25 cellular contexts compared by ENCODE assay signal in the genomic region with DNA sequence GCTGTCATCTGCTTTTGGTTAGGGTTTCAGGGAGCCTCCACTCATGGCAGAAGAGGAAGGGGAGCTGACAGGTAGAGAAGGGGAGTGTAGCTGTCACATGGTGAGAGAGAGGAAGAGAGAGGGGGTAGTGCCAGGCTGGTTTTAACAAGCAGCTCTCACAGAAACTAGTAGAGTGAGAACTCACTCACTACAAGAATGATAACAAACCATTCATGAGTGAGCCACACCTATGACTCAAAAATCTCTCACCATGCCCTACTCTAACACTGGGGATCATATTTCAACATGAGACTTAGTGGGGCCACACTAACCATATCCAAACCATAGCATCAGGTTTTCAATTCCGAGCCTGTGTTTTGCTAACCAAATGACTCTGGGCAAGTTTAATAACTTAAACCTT.
DNase-seq lines count a peak whose midpoint lies in the region; ATAC-seq and TF ChIP-seq lines count a peak whose summit lies in the region.
"Had no signal": no experiment of that assay in that cellular context is flagged by ENCODE, and none has a peak within 500 bp of the region (broad histone marks: within the 10 kb centered on the region; RNA-seq: fewer than 3 reads in every experiment).

No MANE protein-coding gene starts in this region.

- ATAC-seq in GM19463 (IDR thresholded peaks at IDR 0.05; ENCODE audit: unreplicated experiment) (peak; percentile 46), GM19452 (IDR thresholded peaks at IDR 0.05; ENCODE audit: unreplicated experiment) (no peak)
- ATAC-seq: effector memory CD8-positive, alpha-beta T cell; mucosa of descending colon; right cardiac atrium had no signal

- DNase-seq in LHCN-M2 (ENCODE audit: low read depth) (peak; percentile 54), mammary epithelial cell (peak; percentile 90), neural progenitor cell (ENCODE audit: low spot score) (no peak), NCI-H82 treated with DMSO at 0.1 percent for 48 hours (lab: John Stamatoyannopoulos, UW; ENCODE audit: unreplicated experiment) (no peak)
- no peak for DNase-seq in activated CD8-positive, alpha-beta memory T cell treated with anti-CD3 and anti-CD28 coated beads, Interleukin-2, amount 50 U/mL, for 4 hours
- DNase-seq: activated CD4-positive, alpha-beta T cell treated with anti-CD3 and anti-CD28 coated beads for 1 hour; activated CD8-positive, alpha-beta memory T cell treated with anti-CD3 and anti-CD28 coated beads for 24 hours; activated T-cell treated with anti-CD3 and anti-CD28 coated beads, Interleukin-2, amount 50 U/mL, for 24 hours; CD4-positive, CD25-positive, alpha-beta regulatory T cell; colonic mucosa; effector memory CD8-positive, alpha-beta T cell; islet precursor cell; mucosa of descending colon; NCI-H1105; NCI-H1930; NCI-H226; NCI-H748 treated with DMSO at 0.1 percent for 48 hours; nephron progenitor cell; OCI-M1; right cardiac atrium; stomach had no signal

- H3K36me3 Mint-ChIP-seq in neural progenitor cell: no peaks in the 10 kb centered on the region
- H3K36me3 Mint-ChIP-seq: CD4-positive, CD25-positive, alpha-beta regulatory T cell had no signal

- H2AFZ ChIP-seq in mammary epithelial cell (ENCODE audit: low read depth, low read length) (peak overlapping the region; percentile 72), neural progenitor cell (replicated peaks) (peak overlapping the region; percentile 3)
- H2AFZ ChIP-seq: parathyroid adenoma had no signal

- WGBS in mammary epithelial cell (ENCODE audit: low coverage, missing lambda C conversion rate): 93% methylated on average over 1 of the region's 1 CpG

- intact Hi-C loops in mammary epithelial cell (cut with micrococcal nuclease): no loop called here

- no peaks in the 10 kb centered on the region for H3K9me3 Mint-ChIP-seq in neural progenitor cell
- H3K9me3 Mint-ChIP-seq: nephron progenitor cell had no signal

- H3K4me1 ChIP-seq in mammary epithelial cell (ENCODE audit: insufficient read depth, low read length): peaks cover 11% of the 10 kb centered on the region
- H3K4me1 ChIP-seq in neural progenitor cell: no peaks in the 10 kb centered on the region
- H3K4me1 ChIP-seq: colonic mucosa, parathyroid adenoma, stomach had no signal

- H3K4me2 ChIP-seq in mammary epithelial cell (ENCODE audit: insufficient read depth, low read depth, low read length): no peak overlapping the region
- H3K4me2 ChIP-seq in neural progenitor cell: no peak overlapping the region

- H3K27me3 Mint-ChIP-seq in neural progenitor cell (ENCODE audit: insufficient read depth, low read depth): no peaks in the 10 kb centered on the region
- H3K27me3 Mint-ChIP-seq: activated T-cell treated with anti-CD3 and anti-CD28 coated beads, Interleukin-2, amount 50 U/mL, for 24 hours; CD4-positive, CD25-positive, alpha-beta regulatory T cell; effector memory CD8-positive, alpha-beta T cell had no signal

- no peaks in the 10 kb centered on the region for H3K4me1 Mint-ChIP-seq in neural progenitor cell
- H3K4me1 Mint-ChIP-seq: CD4-positive, CD25-positive, alpha-beta regulatory T cell; nephron progenitor cell had no signal

- H3K9me3 ChIP-seq in mammary epithelial cell (replicated peaks; ENCODE audit: insufficient read depth, low read length): no peaks in the 10 kb centered on the region
- H3K9me3 ChIP-seq in neural progenitor cell (ENCODE audit: low read depth): no peaks in the 10 kb centered on the region
- H3K9me3 ChIP-seq: colonic mucosa, mucosa of descending colon, stomach, tibial nerve had no signal

- H4K20me1 ChIP-seq in mammary epithelial cell (ENCODE audit: insufficient read depth, low read length) (no peaks in the 10 kb centered on the region), neural progenitor cell (ENCODE audit: low read depth) (no peaks in the 10 kb centered on the region)

- H3K4me3 Mint-ChIP-seq in neural progenitor cell: no peak overlapping the region
- H3K4me3 Mint-ChIP-seq: activated T-cell treated with anti-CD3 and anti-CD28 coated beads, Interleukin-2, amount 50 U/mL, for 24 hours; CD4-positive, CD25-positive, alpha-beta regulatory T cell; effector memory CD8-positive, alpha-beta T cell; nephron progenitor cell had no signal

- in situ Hi-C loops in mammary epithelial cell (cut with MboI; ENCODE audit: low sequenced_read_pairs in 2 of 2): no loop called here

- H3K27ac Mint-ChIP-seq in neural progenitor cell: no peak overlapping the region
- H3K27ac Mint-ChIP-seq: activated T-cell treated with anti-CD3 and anti-CD28 coated beads, Interleukin-2, amount 50 U/mL, for 24 hours; CD4-positive, CD25-positive, alpha-beta regulatory T cell; effector memory CD8-positive, alpha-beta T cell; nephron progenitor cell had no signal

- H3F3A ChIP-seq in neural progenitor cell (ENCODE audit: low read depth): no peaks in the 10 kb centered on the region

- BruUV-seq in mammary epithelial cell (replicated peaks; lab: Mats Ljungman, UMichigan): no TSS peak

- CTCF ChIA-PET in mammary epithelial cell (lab: Charles Lee; ENCODE audit: low non-redundant PET): no interaction called here

- dilution Hi-C loops in mammary epithelial cell (cut with HindIII; ENCODE audit: low sequenced_read_pairs): no loop called here

- peak overlapping the region; percentile 36 for H3K27ac ChIP-seq in mammary epithelial cell (ENCODE audit: insufficient read depth, low read depth, low read length)
- H3K27ac ChIP-seq in neural progenitor cell: no peak overlapping the region
- H3K27ac ChIP-seq: colonic mucosa, parathyroid adenoma, stomach, tibial nerve had no signal

- TF ChIP-seq CTCF in mammary epithelial cell (conservative IDR thresholded peaks at IDR 0.05 in 1 of 2, IDR thresholded peaks at IDR 0.05 in 1 of 2; ENCODE audit: extremely low read depth in 1 of 2, insufficient read depth in 1 of 2, low read depth in 1 of 2, low read length in 2 of 2): no peak
- no peak for TF ChIP-seq CTCF in neural progenitor cell (IDR thresholded peaks at IDR 0.05)

- H3K4me3 ChIP-seq in mammary epithelial cell (replicated peaks in 1 of 3; ENCODE audit: insufficient read depth in 1 of 3, low read depth in 2 of 3, low read length in 3 of 3): no peak overlapping the region
- H3K4me3 ChIP-seq in neural progenitor cell: no peak overlapping the region
- H3K4me3 ChIP-seq: colonic mucosa, mucosa of descending colon, stomach, tibial nerve had no signal

- H3K27me3 ChIP-seq in mammary epithelial cell (ENCODE audit: insufficient read depth, low read length) (no peaks in the 10 kb centered on the region), neural progenitor cell (no peaks in the 10 kb centered on the region)
- H3K27me3 ChIP-seq: colonic mucosa, stomach, tibial nerve had no signal

- H3K79me2 ChIP-seq in mammary epithelial cell (ENCODE audit: insufficient read depth, low read length) (no peaks in the 10 kb centered on the region), neural progenitor cell (ENCODE audit: low read depth) (no peaks in the 10 kb centered on the region)
- H3K79me2 ChIP-seq: parathyroid adenoma had no signal

- no peak overlapping the region for H3K9ac ChIP-seq in mammary epithelial cell (ENCODE audit: insufficient read depth, low read length)
- no peak overlapping the region for H3K9ac ChIP-seq in neural progenitor cell
- H3K9ac ChIP-seq: parathyroid adenoma had no signal

- H3K36me3 ChIP-seq in mammary epithelial cell (ENCODE audit: insufficient read depth, low read length): no peaks in the 10 kb centered on the region
- H3K36me3 ChIP-seq in neural progenitor cell: no peaks in the 10 kb centered on the region
- H3K36me3 ChIP-seq: colonic mucosa, stomach, tibial nerve had no signal

Comparison
In these comparisons a context has a peak if more than half of its experiments do, and no peak if none do; other contexts are left out.
1. DNase-seq: peak in LHCN-M2 (single experiment) and mammary epithelial cell (single experiment); none in neural progenitor cell (single experiment), NCI-H82 treated with DMSO at 0.1 percent for 48 hours (single experiment) and activated CD8-positive, alpha-beta memory T cell treated with anti-CD3 and anti-CD28 coated beads, Interleukin-2, amount 50 U/mL, for 4 hours (single experiment).